Comparison of ENCODE assay signal across 1 cellular context in genomic region chr2:33518929-33519328, GRCh38.
TF ChIP-seq lines count a peak whose summit lies in the region.

No MANE protein-coding gene starts in this region.

TF ChIP-seq in IMR-90, 13 proteins besides CTCF, POLR2A, EP300 and RAD21:
- TF ChIP-seq RFX5 (IDR thresholded peaks at IDR 0.05; ENCODE audit: low read depth, low read length) (no peak), CHD1 (IDR thresholded peaks at IDR 0.05; ENCODE audit: low read depth, low read length) (no peak), FOS (IDR thresholded peaks at IDR 0.05; ENCODE audit: low read depth, low read length) (peak; percentile 91), CEBPB (IDR thresholded peaks at IDR 0.05; ENCODE audit: low read depth, low read length) (peak; percentile 93), BHLHE40 (IDR thresholded peaks at IDR 0.05; ENCODE audit: low read depth, low read length) (no peak)
TF ChIP-seq in IMR-90: peak in this region for 2.
